Comparison of ENCODE assay signal across 21 cellular contexts in genomic region chr2:181792906-181793305, GRCh38.
A peak's percentile ranks its signal among the peaks of the same experiment; 100 is the strongest.
DNase-seq lines count a peak whose midpoint lies in the region; ATAC-seq, FAIRE-seq and TF ChIP-seq lines count a peak whose summit lies in the region.
"Had no signal": no experiment of that assay in that cellular context is flagged by ENCODE, and none has a peak within 500 bp of the region (broad histone marks: within the 10 kb centered on the region; RNA-seq: fewer than 3 reads in every experiment).

No MANE protein-coding gene starts in this region.

- RAD21 ChIA-PET in HCT116 (lab: Charles Lee; ENCODE audit: low non-redundant PET in 1 of 2, low total read pairs in 2 of 2, uncharacterized antibody in 2 of 2, unreplicated experiment in 2 of 2) = no interaction called here

- no peak overlapping the region for H3K4me2 ChIP-seq in HCT116 (ENCODE audit: low read length)
- no peak overlapping the region for H3K4me2 ChIP-seq in IMR-90 (ENCODE audit: low read depth, low read length)
- H3K4me2 ChIP-seq in K562 (ENCODE audit: insufficient read depth, low read length) = no peak overlapping the region
- no peak overlapping the region for H3K4me2 ChIP-seq in mesenchymal stem cell (ENCODE audit: low read length, poor library complexity, severe bottlenecking)
- H3K4me2 ChIP-seq: A549 had no signal

- BruUV-seq in HCT116 (replicated peaks; lab: Mats Ljungman, UMichigan) (no TSS peak), IMR-90 (replicated peaks; lab: Mats Ljungman, UMichigan) (no TSS peak), K562 (replicated peaks; lab: Mats Ljungman, UMichigan) (no TSS peak)

- no peaks in the 10 kb centered on the region for H3K27me3 Mint-ChIP-seq in endothelial cell (ENCODE audit: unreplicated experiment)
- H3K27me3 Mint-ChIP-seq: CD4-positive, alpha-beta T cell had no signal

- peaks cover 7% of the 10 kb centered on the region for H3K9me1 ChIP-seq in IMR-90 (ENCODE audit: insufficient read depth, low read length)
- H3K9me1 ChIP-seq in K562 (ENCODE audit: control insufficient read depth, insufficient read depth, low read length) = no peaks in the 10 kb centered on the region

- H3K27me3 ChIP-seq in HCT116 (ENCODE audit: insufficient read depth, low read length) (no peaks in the 10 kb centered on the region), IMR-90 (ENCODE audit: control insufficient read depth, insufficient read depth, low read length) (no peaks in the 10 kb centered on the region), K562 (ENCODE audit: control insufficient read depth in 2 of 2, insufficient read depth in 2 of 2, low read length in 2 of 2) (no peaks in the 10 kb centered on the region), mesenchymal stem cell (ENCODE audit: control insufficient read depth in 1 of 2, insufficient read depth in 1 of 2, low read length in 2 of 2) (no peaks in the 10 kb centered on the region)

- CTCF ChIA-PET in HCT116 (lab: Charles Lee) = no interaction called here
- CTCF ChIA-PET in IMR-90 (lab: Yijun Ruan, JAX) = interaction anchor here (0.6 kb wide), 1 partner anchor 822 kb away, joined by 4 read pairs; no protein-coding TSS in a partner anchor
- CTCF ChIA-PET in K562 (lab: Yijun Ruan, JAX; ENCODE audit: low intra/inter-chr PET ratio) = no interaction called here

- peak overlapping the region; percentile 88 for H2BK20ac ChIP-seq in IMR-90 (ENCODE audit: low read depth, low read length)

- H3K18ac ChIP-seq in IMR-90 (ENCODE audit: low read depth, low read length) (peak overlapping the region; percentile 52; the same call in 1 of the 2 replicates), mesenchymal stem cell (ENCODE audit: low read depth in 1 of 2, low read length in 2 of 2) (peak overlapping the region in 1 of 2 experiments; percentile 22)

- H3K4me3 Mint-ChIP-seq in endothelial cell (ENCODE audit: unreplicated experiment) = no peak overlapping the region
- H3K4me3 Mint-ChIP-seq: CD4-positive, alpha-beta T cell; H9 had no signal

- H4K91ac ChIP-seq in IMR-90 (ENCODE audit: insufficient read depth, low read depth, low read length) = no peak overlapping the region
- H4K91ac ChIP-seq in mesenchymal stem cell (ENCODE audit: low read length) = no peak overlapping the region

- H3K4me3 ChIP-seq in HCT116 (replicated peaks in 1 of 2; ENCODE audit: low read depth in 1 of 2, low read length in 2 of 2) (no peak overlapping the region), IMR-90 (ENCODE audit: insufficient read depth, low read depth, low read length) (no peak overlapping the region), K562 (no peak overlapping the region), mesenchymal stem cell (ENCODE audit: insufficient read depth in 1 of 2, low read depth in 1 of 2, low read length in 2 of 2) (no peak overlapping the region)
- H3K4me3 ChIP-seq: A549 had no signal

- H2AK5ac ChIP-seq in IMR-90 (ENCODE audit: low read depth, low read length) = no peak overlapping the region; the same call in 1 of the 2 replicates
- no peak overlapping the region for H2AK5ac ChIP-seq in mesenchymal stem cell (ENCODE audit: low read length, severe bottlenecking)

- no peak overlapping the region for H3K14ac ChIP-seq in IMR-90 (replicated peaks; ENCODE audit: low read depth, low read length)
- no peak overlapping the region for H3K14ac ChIP-seq in mesenchymal stem cell (ENCODE audit: low read length in 2 of 2)

- no peak for FAIRE-seq in K562 (lab: Jason Lieb, UNC)
- FAIRE-seq: A549, D721Med, GM12892 had no signal

- no peaks in the 10 kb centered on the region for H3K36me3 Mint-ChIP-seq in endothelial cell (ENCODE audit: low read depth, unreplicated experiment)

- WGBS in IMR-90 (ENCODE audit: extremely low coverage in 2 of 2, insufficient read length in 1 of 2), 2 experiments = no CpG with 5 or more reads among the region's 1 CpG
- 0% methylated on average over 1 of the region's 1 CpG for WGBS in K562 (ENCODE audit: insufficient coverage, low coverage, missing lambda C conversion rate)
- WGBS in mesenchymal stem cell = no CpG with 5 or more reads among the region's 1 CpG

- no peaks in the 10 kb centered on the region for H4K20me1 ChIP-seq in HCT116 (ENCODE audit: insufficient read depth)
- H4K20me1 ChIP-seq in IMR-90 (ENCODE audit: insufficient read depth, low read length) = no peaks in the 10 kb centered on the region
- H4K20me1 ChIP-seq in K562 (replicated peaks; ENCODE audit: control insufficient read depth, insufficient read depth, low read length) = no peaks in the 10 kb centered on the region

- no peak overlapping the region for H2AK9ac ChIP-seq in IMR-90 (replicated peaks; ENCODE audit: low read depth, low read length, poor library complexity)

- no peak overlapping the region for H2AFZ ChIP-seq in HCT116 (ENCODE audit: low read depth, low read length, poor library complexity, severe bottlenecking)
- H2AFZ ChIP-seq in IMR-90 (replicated peaks; ENCODE audit: low read length, poor library complexity) = no peak overlapping the region
- H2AFZ ChIP-seq in K562 (ENCODE audit: low read depth, low read length) = no peak overlapping the region
- no peak overlapping the region for H2AFZ ChIP-seq in mesenchymal stem cell (ENCODE audit: low read depth, low read length)

- no peaks in the 10 kb centered on the region for H3K9me3 ChIP-seq in HCT116 (ENCODE audit: control insufficient read depth in 1 of 2, insufficient read depth in 1 of 2, low read depth in 1 of 2, low read length in 2 of 2)
- no peaks in the 10 kb centered on the region for H3K9me3 ChIP-seq in IMR-90 (ENCODE audit: control insufficient read depth, insufficient read depth, low read length)
- H3K9me3 ChIP-seq in K562 (replicated peaks; ENCODE audit: control insufficient read depth, insufficient read depth, low read depth, low read length) = no peaks in the 10 kb centered on the region
- H3K9me3 ChIP-seq in mesenchymal stem cell (ENCODE audit: control insufficient read depth, low read length) = peaks cover 2% of the 10 kb centered on the region
- H3K9me3 ChIP-seq: Caco-2 had no signal

- peaks cover 51 to 72% of the 10 kb centered on the region in 2 experiments for H3K4me1 ChIP-seq in HCT116 (ENCODE audit: control insufficient read depth in 1 of 2, insufficient read depth in 2 of 2, low read length in 2 of 2)
- peaks cover 16% of the 10 kb centered on the region; the same call in 1 of the 2 replicates for H3K4me1 ChIP-seq in IMR-90 (ENCODE audit: control insufficient read depth, insufficient read depth, low read length)
- H3K4me1 ChIP-seq in K562 (replicated peaks in 1 of 2; ENCODE audit: control insufficient read depth in 2 of 2, insufficient read depth in 2 of 2, low read length in 2 of 2) = peaks cover 0 to 8% of the 10 kb centered on the region in 2 experiments; a peak in 2 of 5 replicates
- peaks cover 5% of the 10 kb centered on the region for H3K4me1 ChIP-seq in mesenchymal stem cell (ENCODE audit: control insufficient read depth, insufficient read depth, low read depth, low read length)

- ATAC-seq in HCT116 = no peak
- ATAC-seq in IMR-90 (ENCODE audit: low read depth) = no peak
- ATAC-seq in K562 = no peak
- ATAC-seq: A549 had no signal

- H4K8ac ChIP-seq in IMR-90 (ENCODE audit: low read depth in 2 of 2, low read length in 2 of 2) (peak overlapping the region in 1 of 2 experiments; percentile 36; a peak in 1 of 4 replicates), mesenchymal stem cell (ENCODE audit: low read length) (no peak overlapping the region)

- intact Hi-C loops in HCT116 (cut with micrococcal nuclease) (no loop called here), IMR-90 (cut with micrococcal nuclease) (no loop called here), K562 (cut with micrococcal nuclease) (no loop called here)

- H4K5ac ChIP-seq in IMR-90 (ENCODE audit: low read depth, low read length) = no peak overlapping the region; the same call in 1 of the 2 replicates

- no peak for TF ChIP-seq EP300 in K562 (IDR thresholded peaks at IDR 0.05; ENCODE audit: low read length)

- H3K9me2 ChIP-seq in HCT116 (ENCODE audit: insufficient read depth) = no peaks in the 10 kb centered on the region

- H3K79me2 ChIP-seq in HCT116 (ENCODE audit: insufficient read depth, low read length) (peaks cover 7% of the 10 kb centered on the region), K562 (ENCODE audit: control insufficient read depth, insufficient read depth, low read length) (no peaks in the 10 kb centered on the region)

- H2BK15ac ChIP-seq in IMR-90 (ENCODE audit: low read depth, low read length) (peak overlapping the region; percentile 33; the same call in 1 of the 3 replicates), mesenchymal stem cell (ENCODE audit: low read depth, poor library complexity, severe bottlenecking) (no peak overlapping the region)

- POLR2A ChIA-PET in HCT116 (lab: Charles Lee) = interaction anchor here (1.3 to 1.8 kb wide), 2 partner anchors 13 to 105 kb away, joined by 3 to 4 read pairs; no protein-coding TSS in a partner anchor
- POLR2A ChIA-PET in IMR-90 (lab: Charles Lee; ENCODE audit: unreplicated experiment) = no interaction called here
- POLR2A ChIA-PET in K562 (lab: Yijun Ruan, JAX) = no interaction called here

- no peak overlapping the region for H2BK12ac ChIP-seq in mesenchymal stem cell (ENCODE audit: low read length in 2 of 2)

- dilution Hi-C loops in IMR-90 (cut with HindIII; ENCODE audit: low sequenced_read_pairs, unreplicated experiment) = no loop called here

- H3K27ac Mint-ChIP-seq in endothelial cell (ENCODE audit: unreplicated experiment) = no peak overlapping the region
- H3K27ac Mint-ChIP-seq: CD4-positive, alpha-beta T cell; H9 had no signal

- TF ChIP-seq CTCF in HCT116 (IDR thresholded peaks at IDR 0.05 in 2 of 3, conservative IDR thresholded peaks at IDR 0.05 in 1 of 3; ENCODE audit: borderline replicate concordance in 1 of 3, insufficient read depth in 1 of 3, low read depth in 2 of 3, low read length in 2 of 3) (no peak), IMR-90 (conservative IDR thresholded peaks at IDR 0.05; ENCODE audit: low read depth, low read length) (no peak), K562 (IDR thresholded peaks at IDR 0.05 in 2 of 3, conservative IDR thresholded peaks at IDR 0.05 in 1 of 3; ENCODE audit: insufficient read depth in 2 of 3, low read depth in 1 of 3, low read length in 3 of 3) (no peak), endothelial cell (IDR thresholded peaks at IDR 0.05; ENCODE audit: unreplicated experiment) (no peak)

- H3K23ac ChIP-seq in IMR-90 (ENCODE audit: low read depth, low read length) (no peak overlapping the region), mesenchymal stem cell (ENCODE audit: low read length in 2 of 2) (no peak overlapping the region)

- TF ChIP-seq RAD21 in HCT116 (IDR thresholded peaks at IDR 0.05; ENCODE audit: low read depth) (no peak), IMR-90 (IDR thresholded peaks at IDR 0.05; ENCODE audit: low read length) (no peak), K562 (CRISPR knock-in tag; conservative IDR thresholded peaks at IDR 0.05 in 1 of 2, IDR thresholded peaks at IDR 0.05 in 1 of 2) (no peak)

- no peaks in the 10 kb centered on the region for H3K9me3 Mint-ChIP-seq in endothelial cell (ENCODE audit: unreplicated experiment)
- H3K9me3 Mint-ChIP-seq: CD4-positive, alpha-beta T cell had no signal

- DNase-seq in HCT116 (ENCODE audit: low read depth, low spot score) (no peak), IMR-90 (no peak), K562 (ENCODE audit: extremely low read depth in 1 of 4, low spot score in 3 of 4) (no peak), mesenchymal stem cell (no peak), NCI-H748 treated with DMSO at 0.1 percent for 48 hours (lab: John Stamatoyannopoulos, UW) (no peak), DMS114 treated with DMSO at 0.1 percent for 48 hours (lab: John Stamatoyannopoulos, UW; ENCODE audit: unreplicated experiment) (no peak), endothelial cell (ENCODE audit: low spot score) (no peak)
- DNase-seq: AML-193; Caco-2; CD4-positive, alpha-beta T cell; DMS153; DMS79; GDM1; GOT3; H9; KBM-7 had no signal

- H3K27ac ChIP-seq in HCT116 (ENCODE audit: low read depth, low read length) = peak overlapping the region; percentile 92
- no peak overlapping the region for H3K27ac ChIP-seq in IMR-90 (ENCODE audit: insufficient read depth, low read length)
- H3K27ac ChIP-seq in K562 (ENCODE audit: extremely low read depth, low read depth, low read length) = no peak overlapping the region
- peak overlapping the region; percentile 37 for H3K27ac ChIP-seq in mesenchymal stem cell (ENCODE audit: low read length, poor library complexity, severe bottlenecking)
- H3K27ac ChIP-seq: C4-2B, HL-60 had no signal

- H3K4ac ChIP-seq in IMR-90 (ENCODE audit: low read depth, low read length) (peak overlapping the region; percentile 39; the same call in 1 of the 2 replicates), mesenchymal stem cell (ENCODE audit: low read depth in 1 of 2, low read length in 2 of 2) (no peak overlapping the region)

- no peaks in the 10 kb centered on the region; a peak in 1 of 4 replicates for H3K79me1 ChIP-seq in IMR-90 (ENCODE audit: low read depth in 1 of 2, low read length in 2 of 2)
- H3K79me1 ChIP-seq in mesenchymal stem cell (replicated peaks; ENCODE audit: low read length, poor library complexity, severe bottlenecking) = peaks cover 5% of the 10 kb centered on the region

- TF ChIP-seq POLR2A in HCT116 (IDR thresholded peaks at IDR 0.05; ENCODE audit: borderline replicate concordance, extremely low read depth, insufficient read depth, insufficient read length) (no peak), IMR-90 (IDR thresholded peaks at IDR 0.05; ENCODE audit: low read depth, low read length) (no peak), K562 (conservative IDR thresholded peaks at IDR 0.05) (no peak)

- H3K36me3 ChIP-seq in HCT116 (ENCODE audit: control insufficient read depth in 1 of 2, insufficient read depth in 2 of 2, low read length in 2 of 2) (peaks cover 0 to 21% of the 10 kb centered on the region in 2 experiments; a peak in 2 of 4 replicates), IMR-90 (ENCODE audit: control insufficient read depth, insufficient read depth, low read length) (no peaks in the 10 kb centered on the region), K562 (ENCODE audit: control insufficient read depth, insufficient read depth, low read length) (no peaks in the 10 kb centered on the region), mesenchymal stem cell (ENCODE audit: control insufficient read depth in 1 of 2, insufficient read depth in 2 of 2, low read depth in 1 of 2, low read length in 2 of 2) (no peaks in the 10 kb centered on the region)

- H3K56ac ChIP-seq in IMR-90 (ENCODE audit: extremely low read depth, insufficient read depth, low read length) = no peak overlapping the region

- in situ Hi-C loops in IMR-90 (cut with MboI; ENCODE audit: low sequenced_read_pairs) (no loop called here), K562 (cut with MboI) (no loop called here)

- peak overlapping the region; percentile 54; the same call in 1 of the 2 replicates for H2BK120ac ChIP-seq in IMR-90 (ENCODE audit: low read depth, low read length)
- no peak overlapping the region for H2BK120ac ChIP-seq in mesenchymal stem cell (ENCODE audit: low read depth, low read length)

- H2BK5ac ChIP-seq in IMR-90 (ENCODE audit: low read depth, low read length, poor library complexity, severe bottlenecking) = peak overlapping the region; percentile 53
- H2BK5ac ChIP-seq in mesenchymal stem cell (ENCODE audit: low read depth, low read length, poor library complexity, severe bottlenecking) = no peak overlapping the region

- peaks cover 14% of the 10 kb centered on the region for H3K4me1 Mint-ChIP-seq in endothelial cell (ENCODE audit: unreplicated experiment)

- H3K9ac ChIP-seq in HCT116 (ENCODE audit: low read length) (no peak overlapping the region), IMR-90 (ENCODE audit: low read depth, low read length) (no peak overlapping the region), K562 (ENCODE audit: insufficient read depth in 1 of 2, low read depth in 2 of 2, low read length in 2 of 2) (no peak overlapping the region), mesenchymal stem cell (ENCODE audit: low read length) (no peak overlapping the region)

Comparison
In these comparisons a context has a peak if more than half of its experiments do, and no peak if none do; other contexts are left out.
1. H3K27ac ChIP-seq: peak in HCT116 (single experiment) and mesenchymal stem cell (single experiment); none in IMR-90 (single experiment) and K562 (single experiment).
2. Of the 22 proteins assayed by ChIP-seq in both K562 and HCT116: peak only in K562: none; only in HCT116: CBX3; in both: none; in neither: 21.